1 cellular context compared by ENCODE assay signal in the genomic region with DNA sequence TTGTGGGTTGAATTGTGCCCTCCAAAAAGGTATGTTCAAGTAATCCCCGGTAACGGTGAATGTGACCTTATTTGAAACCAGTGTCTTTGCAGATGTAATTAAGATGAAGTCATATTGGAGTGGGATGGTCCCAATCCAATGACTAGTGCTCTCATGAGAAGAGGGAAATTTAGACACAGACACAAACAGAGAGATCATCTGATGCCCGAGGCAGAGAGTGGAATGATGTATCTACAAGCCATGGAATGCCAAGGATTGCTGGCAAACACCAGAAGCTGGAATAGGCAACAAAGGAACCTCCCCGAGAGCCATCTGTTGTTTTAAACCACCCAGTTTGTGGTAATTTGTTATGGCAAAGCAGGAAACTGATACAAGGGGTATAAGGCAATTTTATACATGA.
TF ChIP-seq lines count a peak whose summit lies in the region.

No MANE protein-coding gene starts in this region.

TF ChIP-seq in HepG2, 621 proteins besides CTCF, POLR2A, EP300 and RAD21:
- TF ChIP-seq RBM22 (optimal IDR thresholded peaks at IDR 0.05; ENCODE audit: low read length) = peak; percentile 83
- TF ChIP-seq MIER3 (CRISPR knock-in tag; IDR thresholded peaks at IDR 0.05; ENCODE audit: borderline replicate concordance) = no peak
